In genomic region chr22:17795661-17796548, GRCh38 we compare ENCODE assay signal across 3 cellular contexts.
TF ChIP-seq lines count a peak whose summit lies in the region.

No MANE protein-coding gene starts in this region.

TF ChIP-seq in liver, 16 proteins besides CTCF, POLR2A, EP300 and RAD21:
- TF ChIP-seq FOXA2 (IDR thresholded peaks at IDR 0.05) = no peak
- TF ChIP-seq EGR1 (IDR thresholded peaks at IDR 0.05; ENCODE audit: low read depth in 2 of 2) = no peak
- no peak for TF ChIP-seq HNF4A (conservative IDR thresholded peaks at IDR 0.05)
- TF ChIP-seq ATF3 (IDR thresholded peaks at IDR 0.05) = no peak
- TF ChIP-seq MAX (IDR thresholded peaks at IDR 0.05) = no peak
- no peak for TF ChIP-seq GABPA (IDR thresholded peaks at IDR 0.05 in 1 of 2, conservative IDR thresholded peaks at IDR 0.05 in 1 of 2)
- no peak for TF ChIP-seq HNF4G (IDR thresholded peaks at IDR 0.05)
- TF ChIP-seq RXRA (IDR thresholded peaks at IDR 0.05) = no peak
TF ChIP-seq in liver: peak in this region for 0.

TF ChIP-seq in HepG2, 621 proteins besides CTCF, POLR2A, EP300 and RAD21:
- TF ChIP-seq SMARCC2 (IDR thresholded peaks at IDR 0.05) (no peak), ZNF761 (CRISPR knock-in tag; conservative IDR thresholded peaks at IDR 0.05) (no peak), CHD4 (IDR thresholded peaks at IDR 0.05; ENCODE audit: borderline replicate concordance, low read length) (no peak), NR2C2 (CRISPR knock-in tag; IDR thresholded peaks at IDR 0.05; ENCODE audit: borderline replicate concordance) (no peak), SATB2 (CRISPR knock-in tag; IDR thresholded peaks at IDR 0.05) (no peak), ZNF124 (CRISPR knock-in tag; IDR thresholded peaks at IDR 0.05) (no peak), POLR2AphosphoS2 (IDR thresholded peaks at IDR 0.05; ENCODE audit: low read depth, low read length) (no peak), ATF4 (CRISPR knock-in tag; IDR thresholded peaks at IDR 0.05) (no peak), MYNN (CRISPR knock-in tag; IDR thresholded peaks at IDR 0.05; ENCODE audit: low read depth) (no peak), ZNF318 (CRISPR knock-in tag; IDR thresholded peaks at IDR 0.05) (no peak), ZFAT (CRISPR knock-in tag; conservative IDR thresholded peaks at IDR 0.05) (no peak), ZSCAN22 (CRISPR knock-in tag; IDR thresholded peaks at IDR 0.05) (no peak), ERF (CRISPR knock-in tag; IDR thresholded peaks at IDR 0.05) (no peak), ADNP (CRISPR knock-in tag; IDR thresholded peaks at IDR 0.05) (no peak), MAFG (CRISPR knock-in tag; IDR thresholded peaks at IDR 0.05) (no peak)

TF ChIP-seq in K562, 482 proteins besides CTCF, POLR2A, EP300 and RAD21:
- TF ChIP-seq KAT2B (IDR thresholded peaks at IDR 0.05; ENCODE audit: low read depth, low read length) (no peak), STAT5B (CRISPR knock-in tag; IDR thresholded peaks at IDR 0.05) (no peak), MTF1 (CRISPR knock-in tag; IDR thresholded peaks at IDR 0.05; ENCODE audit: borderline replicate concordance) (no peak), ZNF551 (CRISPR knock-in tag; IDR thresholded peaks at IDR 0.05) (no peak), PRDM10 (IDR thresholded peaks at IDR 0.05; ENCODE audit: partially characterized antibody) (peak; percentile 73)
TF ChIP-seq in K562: peak in this region for 1.
